ENCODE assay signal across 8 cellular contexts in genomic region chr6:116476021-116476678, GRCh38. TPM values are rescaled to one million over a fixed set of nuclear protein-coding genes. Genes with fewer than 3 reads are reported as not detected.
DNase-seq lines count a peak whose midpoint lies in the region; ATAC-seq and TF ChIP-seq lines count a peak whose summit lies in the region.

No MANE protein-coding gene starts in this region.

- ATAC-seq in GM18909 (IDR thresholded peaks at IDR 0.05; ENCODE audit: poor library complexity, unreplicated experiment) (peak; percentile 100), HG03060 (IDR thresholded peaks at IDR 0.05; ENCODE audit: low read depth, unreplicated experiment) (peak; percentile 100)
- ATAC-seq in naive thymus-derived CD4-positive, alpha-beta T cell = peak; percentile 93

- TF ChIP-seq CTCF in AG10803 (conservative IDR thresholded peaks at IDR 0.05; ENCODE audit: low read length) = no peak

- intact Hi-C loops in naive thymus-derived CD4-positive, alpha-beta T cell (cut with micrococcal nuclease) = loop anchor here in 1 of 2 donors (1.0 kb wide), 3 partner anchors 9 to 32 kb away; no protein-coding TSS in a partner anchor

- peaks cover 0 to 22% (median 1%) of the 10 kb centered on the region in 5 donors for H3K27me3 Mint-ChIP-seq in naive thymus-derived CD4-positive, alpha-beta T cell

- H3K27ac ChIP-seq in naive thymus-derived CD4-positive, alpha-beta T cell (ENCODE audit: low read depth, low read length) = no peak overlapping the region

- H3K4me3 Mint-ChIP-seq in naive thymus-derived CD4-positive, alpha-beta T cell = peak overlapping the region in 8 of 10 donors; percentile 2 to 69 (median 56)

- no peak overlapping the region for H3K4me3 ChIP-seq in AG10803 (ENCODE audit: low read length)
- H3K4me3 ChIP-seq in naive thymus-derived CD4-positive, alpha-beta T cell (ENCODE audit: low read length) = peak overlapping the region; percentile 45

- peaks cover 19 to 30% (median 24%) of the 10 kb centered on the region in 7 donors for H3K4me1 Mint-ChIP-seq in naive thymus-derived CD4-positive, alpha-beta T cell

- CTCF ChIA-PET in naive thymus-derived CD4-positive, alpha-beta T cell (lab: Charles Lee) = no interaction called here

- peaks cover 0 to 13% (median 0%) of the 10 kb centered on the region in 5 donors for H3K36me3 Mint-ChIP-seq in naive thymus-derived CD4-positive, alpha-beta T cell

- no peaks in the 10 kb centered on the region for H3K9me3 ChIP-seq in naive thymus-derived CD4-positive, alpha-beta T cell (ENCODE audit: control insufficient read depth in 2 of 3, low read length in 3 of 3)

- no peaks in the 10 kb centered on the region for H3K27me3 ChIP-seq in naive thymus-derived CD4-positive, alpha-beta T cell (ENCODE audit: control insufficient read depth in 2 of 2, insufficient read depth in 2 of 2, low read length in 2 of 2)

- POLR2A ChIA-PET in naive thymus-derived CD4-positive, alpha-beta T cell (lab: Charles Lee) = no interaction called here

- DNase-seq in AG10803 (ENCODE audit: low read depth) = peak; percentile 61
- DNase-seq in SKM-1 (lab: John Stamatoyannopoulos, UW; ENCODE audit: unreplicated experiment) = peak; percentile 88
- peak in 5 of 9 donors; percentile 23 to 45 (median 28) for DNase-seq in naive thymus-derived CD4-positive, alpha-beta T cell
- no peak for DNase-seq in NCI-H2107 treated with DMSO at 0.1 percent for 48 hours (lab: John Stamatoyannopoulos, UW; ENCODE audit: unreplicated experiment)
- no peak for DNase-seq in stimulated activated CD4-positive, alpha-beta T cell treated with anti-CD3 and anti-CD28 coated beads, Interleukin-4, amount 100 ng/mL, for 1 hour
- DNase-seq in NCI-H446 treated with DMSO at 0.1 percent for 48 hours (lab: John Stamatoyannopoulos, UW) = no peak

- H3K27ac Mint-ChIP-seq in naive thymus-derived CD4-positive, alpha-beta T cell = peak overlapping the region in 3 of 9 donors; percentile 15 to 80 (median 69)

- no peaks in the 10 kb centered on the region for H3K36me3 ChIP-seq in naive thymus-derived CD4-positive, alpha-beta T cell (ENCODE audit: control insufficient read depth in 2 of 3, insufficient read depth in 3 of 3, low read length in 3 of 3)

- peaks cover 0 to 7% (median 0%) of the 10 kb centered on the region in 11 donors for H3K9me3 Mint-ChIP-seq in naive thymus-derived CD4-positive, alpha-beta T cell

- peaks cover 4 to 17% of the 10 kb centered on the region in 2 donors for H3K4me1 ChIP-seq in naive thymus-derived CD4-positive, alpha-beta T cell (ENCODE audit: control insufficient read depth in 2 of 2, insufficient read depth in 2 of 2, low read length in 2 of 2)

RNA-seq across cellular contexts. Expression of gene CALHM6, which starts 15.0 kb away (rescaled TPM):
- 10 to 100 TPM in 2 of 5 experiments, 1 to 10 TPM in 3; 3.0 to 79.3 (median 5.6) TPM for total RNA-seq in naive thymus-derived CD4-positive, alpha-beta T cell
- polyA plus RNA-seq in naive thymus-derived CD4-positive, alpha-beta T cell = 10 to 100 TPM; 24.4 to 52.1 TPM

RNA-seq across cellular contexts. Expression of gene CALHM5, which starts 35.3 kb away (rescaled TPM):
- not detected for total RNA-seq in naive thymus-derived CD4-positive, alpha-beta T cell
- not detected for polyA plus RNA-seq in naive thymus-derived CD4-positive, alpha-beta T cell

Comparison
In these comparisons a context has a peak if more than half of its experiments do, and no peak if none do; other contexts are left out.
1. DNase-seq: peak in AG10803 (single experiment), SKM-1 (single experiment) and naive thymus-derived CD4-positive, alpha-beta T cell (5 of 9); none in NCI-H2107 treated with DMSO at 0.1 percent for 48 hours (single experiment), stimulated activated CD4-positive, alpha-beta T cell treated with anti-CD3 and anti-CD28 coated beads, Interleukin-4, amount 100 ng/mL, for 1 hour (single experiment) and NCI-H446 treated with DMSO at 0.1 percent for 48 hours (single experiment).
2. Peak in every context shown above with its lines, with median percentiles within 50 percentile points of each other: ATAC-seq.